24 cellular contexts compared by ENCODE assay signal in genomic region chr5:91031396-91031741, GRCh38.
DNase-seq lines count a peak whose midpoint lies in the region; FAIRE-seq and TF ChIP-seq lines count a peak whose summit lies in the region.
"Had no signal": no experiment of that assay in that cellular context is flagged by ENCODE, and none has a peak within 500 bp of the region (broad histone marks: within the 10 kb centered on the region; RNA-seq: fewer than 3 reads in every experiment).

No MANE protein-coding gene starts in this region.

- no peak overlapping the region for H4K91ac ChIP-seq in H9 (ENCODE audit: insufficient read length, low read depth, low read length)

- peak; percentile 97 for FAIRE-seq in TTC549 (lab: Jason Lieb, UNC)
- FAIRE-seq: G401.6 had no signal

- H3K4ac ChIP-seq in H9 (ENCODE audit: low read depth, low read length): no peak overlapping the region

- H2BK12ac ChIP-seq in H9 (ENCODE audit: insufficient read length, low read depth, low read length): no peak overlapping the region

- H3K36me3 Mint-ChIP-seq in H9 (ENCODE audit: insufficient read depth in 1 of 3, low read depth in 3 of 3): peaks cover 0 to 3% (median 0%) of the 10 kb centered on the region in 3 experiments; a peak in 1 of 7 replicates
- H3K36me3 Mint-ChIP-seq: CD4-positive, alpha-beta memory T cell; IgD-negative memory B cell had no signal

- H3K23me2 ChIP-seq in H9 (ENCODE audit: insufficient read length, low read depth, low read length, poor library complexity, severe bottlenecking): no peaks in the 10 kb centered on the region

- H3K56ac ChIP-seq in H9 (ENCODE audit: insufficient read length, low read depth, low read length): no peak overlapping the region

- H2BK120ac ChIP-seq in H9 (ENCODE audit: low read depth, low read length, poor library complexity, severe bottlenecking): no peak overlapping the region

- POLR2A ChIA-PET in OCI-LY7 (lab: Charles Lee): no interaction called here

- H3K79me1 ChIP-seq in H9 (ENCODE audit: insufficient read depth, low read depth, low read length, poor library complexity, severe bottlenecking): no peaks in the 10 kb centered on the region

- H3K4me1 Mint-ChIP-seq in H9: peaks cover 17 to 19% of the 10 kb centered on the region in 2 experiments
- H3K4me1 Mint-ChIP-seq: CD4-positive, alpha-beta memory T cell; IgD-negative memory B cell had no signal

- H2BK15ac ChIP-seq in H9 (ENCODE audit: low read depth, low read length): no peak overlapping the region

- H3K4me2 ChIP-seq in H9 (ENCODE audit: insufficient read depth, insufficient read length, low read length) (no peak overlapping the region), OCI-LY7 (ENCODE audit: low read length) (no peak overlapping the region), osteoblast (ENCODE audit: insufficient read depth, low read length) (no peak overlapping the region)
- H3K4me2 ChIP-seq: KMS-11 had no signal

- no peak overlapping the region for H3K9ac ChIP-seq in H9 (ENCODE audit: extremely low read depth, insufficient read length, low read length)
- H3K9ac ChIP-seq: KMS-11 had no signal

- no peaks in the 10 kb centered on the region for H3K9me2 ChIP-seq in OCI-LY7 (ENCODE audit: insufficient read depth, low read length)

- H3K4me3 ChIP-seq in epithelial cell of esophagus (ENCODE audit: low read length): no peak overlapping the region
- H3K4me3 ChIP-seq in OCI-LY7 (ENCODE audit: low read depth, low read length, poor library complexity, severe bottlenecking): no peak overlapping the region
- H3K4me3 ChIP-seq in osteoblast (ENCODE audit: insufficient read depth, low read length): no peak overlapping the region

- BruUV-seq in OCI-LY7 (replicated peaks; lab: Mats Ljungman, UMichigan): no TSS peak

- H3K27ac Mint-ChIP-seq in H9: peak overlapping the region; percentile 17 to 52 (median 48); a peak in 4 of 7 replicates
- H3K27ac Mint-ChIP-seq: CD4-positive, alpha-beta memory T cell; IgD-negative memory B cell had no signal

- H4K5ac ChIP-seq in H9 (ENCODE audit: insufficient read length, low read depth, low read length): no peak overlapping the region

- no peak overlapping the region for H3K4me3 Mint-ChIP-seq in H9
- H3K4me3 Mint-ChIP-seq: CD4-positive, alpha-beta memory T cell; IgD-negative memory B cell had no signal

- H3K4me1 ChIP-seq in H9 (ENCODE audit: insufficient read depth, low read length) (peaks cover 3% of the 10 kb centered on the region; the same call in 1 of the 2 replicates), OCI-LY7 (ENCODE audit: insufficient read depth, low read length, poor library complexity, severe bottlenecking) (no peaks in the 10 kb centered on the region), osteoblast (ENCODE audit: insufficient read depth, low read length) (no peaks in the 10 kb centered on the region)

- no peak overlapping the region for H2AK5ac ChIP-seq in H9 (ENCODE audit: insufficient read length, low read length)

- TF ChIP-seq CTCF in H9 (conservative IDR thresholded peaks at IDR 0.05) (no peak), epithelial cell of esophagus (IDR thresholded peaks at IDR 0.05; ENCODE audit: insufficient read depth, low read depth, low read length, missing control alignments) (no peak), OCI-LY7 (conservative IDR thresholded peaks at IDR 0.05; ENCODE audit: low read length) (no peak), osteoblast (IDR thresholded peaks at IDR 0.05; ENCODE audit: extremely low read depth, low read depth, low read length) (no peak)

- no peaks in the 10 kb centered on the region for H3K27me3 Mint-ChIP-seq in H9 (ENCODE audit: low read depth)

- H3T11ph ChIP-seq in H9 (ENCODE audit: low read length): no peak overlapping the region

- no peaks in the 10 kb centered on the region for H3K9me3 ChIP-seq in H9 (ENCODE audit: control insufficient read depth, low read depth, low read length)
- no peaks in the 10 kb centered on the region for H3K9me3 ChIP-seq in OCI-LY7 (ENCODE audit: low read length)
- no peaks in the 10 kb centered on the region for H3K9me3 ChIP-seq in osteoblast (ENCODE audit: low read depth, low read length)

- 0 out of 5 replicates have a peak, but pooled peaks cover 0 to 2% of the 10 kb centered on the region in 2 experiments for H3K9me3 Mint-ChIP-seq in H9
- H3K9me3 Mint-ChIP-seq: CD4-positive, alpha-beta memory T cell; IgD-negative memory B cell had no signal

- no peak for DNase-seq in H9
- peak; percentile 20 for DNase-seq in epithelial cell of esophagus (ENCODE audit: low read depth)
- DNase-seq in mucosa of gallbladder (ENCODE audit: low spot score): peak; percentile 45
- DNase-seq in cardiac septum (ENCODE audit: low spot score): no peak
- no peak for DNase-seq in HCEC 1CT
- DNase-seq in OCI-LY7 (ENCODE audit: low spot score): no peak
- no peak for DNase-seq in osteoblast (ENCODE audit: insufficient read length, low spot score, missing footprints)
- DNase-seq: C1 segment of cervical spinal cord; CD4-positive, alpha-beta memory T cell; COR-L47; NCI-H1048; NCI-H1417; NCI-H1694; NCI-H2029 treated with DMSO at 0.1 percent for 48 hours; NCI-H446 treated with DMSO at 0.1 percent for 48 hours; NCI-H526; NCI-H82; NK-92 treated with Interleukin-12 subunit alpha and Interleukin-12 subunit beta, amount 100 ng/mL, for 24 hours; SHP77 had no signal

- no peaks in the 10 kb centered on the region for H3K36me3 ChIP-seq in OCI-LY7 (ENCODE audit: insufficient read depth, low read length)
- H3K36me3 ChIP-seq in osteoblast (ENCODE audit: insufficient read depth, low read length): no peaks in the 10 kb centered on the region

- H3K27me3 ChIP-seq in H9 (ENCODE audit: insufficient read depth, low read length): no peaks in the 10 kb centered on the region
- peaks cover 6% of the 10 kb centered on the region for H3K27me3 ChIP-seq in osteoblast (ENCODE audit: insufficient read depth, low read length)

- no peak overlapping the region for H2BK20ac ChIP-seq in H9 (ENCODE audit: low read depth, low read length, poor library complexity, severe bottlenecking)

- no CpG with 5 or more reads among the region's 1 CpG for WGBS in H9 (ENCODE audit: extremely low coverage, insufficient read length, low lambda C conversion rate)

- no peak overlapping the region for H3K18ac ChIP-seq in H9 (ENCODE audit: insufficient read length, low read depth, low read length)

- no peak overlapping the region for H2BK5ac ChIP-seq in H9 (ENCODE audit: insufficient read length, low read length)

- H3K27ac ChIP-seq in H9 (ENCODE audit: insufficient read length, low read depth, low read length) (no peak overlapping the region), OCI-LY7 (ENCODE audit: low read depth, low read length, poor library complexity, severe bottlenecking) (no peak overlapping the region), osteoblast (ENCODE audit: low read depth, low read length) (no peak overlapping the region)
- H3K27ac ChIP-seq: KMS-11, RWPE1 had no signal

- no peaks in the 10 kb centered on the region for H3K79me2 ChIP-seq in H9 (ENCODE audit: insufficient read depth, low read length)
- no peaks in the 10 kb centered on the region for H3K79me2 ChIP-seq in OCI-LY7 (ENCODE audit: insufficient read depth, low read depth, low read length)
- no peaks in the 10 kb centered on the region for H3K79me2 ChIP-seq in osteoblast (ENCODE audit: insufficient read depth, low read length)

- intact Hi-C loops in cardiac septum (cut with DNase I) (no loop called here), OCI-LY7 (cut with micrococcal nuclease; ENCODE audit: unreplicated experiment) (no loop called here)

- H3K23ac ChIP-seq in H9 (ENCODE audit: insufficient read length, low read depth, low read length): no peak overlapping the region

- CTCF ChIA-PET in OCI-LY7 (lab: Charles Lee; ENCODE audit: unreplicated experiment): no interaction called here

- H4K20me1 ChIP-seq in H9 (ENCODE audit: control insufficient read depth, insufficient read depth, insufficient read length) (peaks cover 2% of the 10 kb centered on the region), OCI-LY7 (ENCODE audit: insufficient read depth, low read length) (no peaks in the 10 kb centered on the region), osteoblast (ENCODE audit: insufficient read depth, low read length) (no peaks in the 10 kb centered on the region)

- H3K14ac ChIP-seq in H9 (ENCODE audit: insufficient read depth, low read length): no peak overlapping the region

- H4K8ac ChIP-seq in H9 (replicated peaks; ENCODE audit: insufficient read length, low read depth, low read length): no peak overlapping the region

- no peak overlapping the region for H2AFZ ChIP-seq in H9 (ENCODE audit: low read length)
- H2AFZ ChIP-seq in OCI-LY7 (ENCODE audit: low read length): no peak overlapping the region
- no peak overlapping the region for H2AFZ ChIP-seq in osteoblast (ENCODE audit: low read length)

Comparison
In these comparisons a context has a peak if more than half of its experiments do, and no peak if none do; other contexts are left out.
1. DNase-seq: peak in epithelial cell of esophagus (single experiment) and mucosa of gallbladder (single experiment); none in H9 (single experiment), cardiac septum (single experiment), HCEC 1CT (single experiment), OCI-LY7 (single experiment) and osteoblast (single experiment).